Comparison of ENCODE assay signal across 21 cellular contexts in genomic region chr7:95411036-95411435, GRCh38. TPM values are rescaled to one million over a fixed set of nuclear protein-coding genes. Genes with fewer than 3 reads are reported as not detected.
DNase-seq lines count a peak whose midpoint lies in the region; ATAC-seq and TF ChIP-seq lines count a peak whose summit lies in the region.
"Had no signal": no experiment of that assay in that cellular context is flagged by ENCODE, and none has a peak within 500 bp of the region (broad histone marks: within the 10 kb centered on the region; RNA-seq: fewer than 3 reads in every experiment).

No MANE protein-coding gene starts in this region.

- CTCF ChIA-PET in SK-N-SH (lab: Yijun Ruan, JAX), result interaction anchor here (0.6 to 1.2 kb wide), 2 partner anchors 9 to 1864 kb away, joined by 3 read pairs; no protein-coding TSS in a partner anchor

- H3K9ac ChIP-seq in SK-N-SH, result no peak overlapping the region
- H3K9ac ChIP-seq: BLaER1 treated with 17β-estradiol and CSF1 and Interleukin-3, amounts not matched to agents 10 nM and 100 nM had no signal

- WGBS in SK-N-SH (ENCODE audit: low lambda C conversion rate), result 85% methylated on average over 3 of the region's 3 CpGs

- no peak for TF ChIP-seq RAD21 in SK-N-SH (IDR thresholded peaks at IDR 0.05; ENCODE audit: low read length)

- H3K4me2 ChIP-seq in SK-N-SH, result no peak overlapping the region
- H3K4me2 ChIP-seq: BLaER1 treated with 17β-estradiol and CSF1 and Interleukin-3, amounts not matched to agents 10 nM and 100 nM had no signal

- DNase-seq in SK-N-SH (no peak), HT1080 (ENCODE audit: low read depth) (peak; percentile 55), brain microvascular endothelial cell (peak; percentile 12), renal cortical epithelial cell (ENCODE audit: low read depth) (peak; percentile 53), UCSD-AML1 (lab: John Stamatoyannopoulos, UW; ENCODE audit: unreplicated experiment) (no peak), Peyer's patch (no peak)
- DNase-seq: activated CD4-positive, alpha-beta T cell treated with anti-CD3 and anti-CD28 coated beads, Interleukin-2, amount 50 U/mL, for 1 hour; HCEC 1CT; natural killer cell; NCI-H187 treated with DMSO at 0.1 percent for 48 hours; NCI-H510A treated with DMSO at 0.1 percent for 48 hours; pancreas; stimulated activated naive CD4-positive, alpha-beta T cell; upper lobe of left lung had no signal

- POLR2A ChIA-PET in SK-N-SH (lab: Yijun Ruan, JAX), result no interaction called here

- TF ChIP-seq CTCF in SK-N-SH (IDR thresholded peaks at IDR 0.05) (no peak), brain microvascular endothelial cell (IDR thresholded peaks at IDR 0.05; ENCODE audit: low read depth, low read length, missing control alignments) (no peak), Peyer's patch (IDR thresholded peaks at IDR 0.05) (no peak)

- H3K27me3 ChIP-seq in SK-N-SH (ENCODE audit: insufficient read depth) (no peaks in the 10 kb centered on the region), brain microvascular endothelial cell (replicated peaks) (no peaks in the 10 kb centered on the region), Peyer's patch (no peaks in the 10 kb centered on the region)
- H3K27me3 ChIP-seq: BLaER1 treated with 17β-estradiol and CSF1 and Interleukin-3, amounts not matched to agents 10 nM and 100 nM; pancreas; upper lobe of left lung had no signal

- no peaks in the 10 kb centered on the region for H3K4me1 ChIP-seq in SK-N-SH (ENCODE audit: control insufficient read depth in 1 of 2, insufficient read depth in 2 of 2, low read depth in 1 of 2, low read length in 1 of 2)
- H3K4me1 ChIP-seq in Peyer's patch, result no peaks in the 10 kb centered on the region
- H3K4me1 ChIP-seq: pancreas, upper lobe of left lung had no signal

- no peak overlapping the region for H3K4me3 ChIP-seq in SK-N-SH (ENCODE audit: low read depth in 2 of 2, low read length in 1 of 2)
- H3K4me3 ChIP-seq in brain microvascular endothelial cell (ENCODE audit: low read depth, low read length), result no peak overlapping the region
- H3K4me3 ChIP-seq in Peyer's patch, result no peak overlapping the region
- H3K4me3 ChIP-seq: BLaER1 treated with 17β-estradiol and CSF1 and Interleukin-3, amounts not matched to agents 10 nM and 100 nM; coronary artery; pancreas; upper lobe of left lung had no signal

- in situ Hi-C loops in brain microvascular endothelial cell (cut with HindIII; ENCODE audit: low pct_ligation_motif_present, low sequenced_read_pairs), result no loop called here

- no peaks in the 10 kb centered on the region for H3K9me3 ChIP-seq in SK-N-SH
- no peaks in the 10 kb centered on the region for H3K9me3 ChIP-seq in Peyer's patch
- H3K9me3 ChIP-seq: BLaER1 treated with 17β-estradiol and CSF1 and Interleukin-3, amounts not matched to agents 10 nM and 100 nM; pancreas; upper lobe of left lung had no signal

- no peak overlapping the region for H2AFZ ChIP-seq in SK-N-SH (ENCODE audit: low read depth)

- H3K27ac ChIP-seq in SK-N-SH (ENCODE audit: low read depth in 2 of 2, low read length in 1 of 2) (no peak overlapping the region), brain microvascular endothelial cell (no peak overlapping the region), Peyer's patch (no peak overlapping the region)
- H3K27ac ChIP-seq: BLaER1 treated with 17β-estradiol and CSF1 and Interleukin-3, amounts not matched to agents 10 nM and 100 nM; coronary artery; pancreas; upper lobe of left lung had no signal

- peaks cover 3% of the 10 kb centered on the region for H3F3A ChIP-seq in SK-N-SH (replicated peaks; ENCODE audit: insufficient read depth)

- H3K79me2 ChIP-seq in SK-N-SH (ENCODE audit: insufficient read depth), result no peaks in the 10 kb centered on the region

- H4K20me1 ChIP-seq in SK-N-SH (ENCODE audit: insufficient read depth), result no peaks in the 10 kb centered on the region
- H4K20me1 ChIP-seq: BLaER1 treated with 17β-estradiol and CSF1 and Interleukin-3, amounts not matched to agents 10 nM and 100 nM had no signal

- ATAC-seq in SK-N-SH treated with all-trans-retinoic acid at 6 μM for 48 hours (no peak; the same call in 2 of the 3 replicates), GM18498 (IDR thresholded peaks at IDR 0.05; ENCODE audit: unreplicated experiment) (no peak)
- ATAC-seq: HepG2, pancreas, sciatic nerve had no signal

- TF ChIP-seq EP300 in SK-N-SH (IDR thresholded peaks at IDR 0.05; ENCODE audit: borderline replicate concordance in 1 of 2, low read depth in 1 of 2, low read length in 1 of 2), result no peak

- H3K36me3 ChIP-seq in SK-N-SH (replicated peaks in 1 of 2; ENCODE audit: control insufficient read depth in 1 of 2, insufficient read depth in 2 of 2, low read length in 1 of 2) (peaks cover 67 to 78% of the 10 kb centered on the region in 2 experiments), brain microvascular endothelial cell (replicated peaks) (peaks cover 12% of the 10 kb centered on the region), Peyer's patch (peaks cover 0 to 32% (median 0%) of the 10 kb centered on the region in 3 donors)

- TF ChIP-seq POLR2A in Peyer's patch (IDR thresholded peaks at IDR 0.05), result no peak

- no peaks in the 10 kb centered on the region for H3K9me2 ChIP-seq in SK-N-SH

TF ChIP-seq in SK-N-SH, 30 proteins besides CTCF, POLR2A, EP300 and RAD21 (continues in another document):
- TF ChIP-seq GABPA (IDR thresholded peaks at IDR 0.05; ENCODE audit: low read depth) (no peak), FOSL2 (IDR thresholded peaks at IDR 0.05; ENCODE audit: borderline replicate concordance, low read depth) (peak; percentile 47; the same call in 1 of the 2 replicates), RFX5 (IDR thresholded peaks at IDR 0.05; ENCODE audit: low read length) (no peak), JUND (IDR thresholded peaks at IDR 0.05) (0 out of 2 replicates have a peak, but pooled peaks have one; percentile 47), TEAD4 (IDR thresholded peaks at IDR 0.05; ENCODE audit: borderline replicate concordance, insufficient read depth) (no peak), NFIC (IDR thresholded peaks at IDR 0.05; ENCODE audit: borderline replicate concordance) (no peak), ELF1 (IDR thresholded peaks at IDR 0.05) (no peak)

TF ChIP-seq in SK-N-SH treated with all-trans-retinoic acid at 6 μM for 48 hours, 23 proteins besides CTCF, POLR2A, EP300 and RAD21:
- TF ChIP-seq ISL1 (CRISPR knock-in tag; IDR thresholded peaks at IDR 0.05), result no peak
- TF ChIP-seq CSDC2 (CRISPR knock-in tag; IDR thresholded peaks at IDR 0.05), result no peak
- no peak for TF ChIP-seq ZNF70 (CRISPR knock-in tag; IDR thresholded peaks at IDR 0.05)

RNA-seq across cellular contexts. Expression of gene PON3, which starts 14.9 kb away (rescaled TPM):
- polyA plus RNA-seq in SK-N-SH (2012; rRNA removed), result not detected in 2 replicates
- polyA plus RNA-seq in SK-N-SH (2012; cell fraction: cytosol; rRNA removed), result not detected in 2 replicates
- polyA plus RNA-seq in SK-N-SH (2012; cell fraction: nucleus; rRNA removed), result not detected in 2 replicates
- total RNA-seq in HT1080 (2014; rRNA removed; shearing (Covaris generic)), result not detected in 2 replicates
- polyA plus RNA-seq in HT1080 (2015; cell fraction: cytosol; rRNA removed), result not detected in 2 replicates
- polyA plus RNA-seq in HT1080 (2015; cell fraction: nucleus; rRNA removed), result not detected in 2 replicates
- 0.05 TPM in 1 of 2 replicates, not detected in the other for total RNA-seq in renal cortical epithelial cell
- 1 to 10 TPM in 3 of 4 donors, not detected in 1; 2.9 to 9.1 (median 5.5) TPM for total RNA-seq in Peyer's patch
- total RNA-seq: kidney epithelial cell, natural killer cell had no signal

RNA-seq across cellular contexts. Expression of gene PON2, which starts 23.8 kb away (rescaled TPM):
- polyA plus RNA-seq in SK-N-SH (2012; rRNA removed), result 125 and 162 TPM in 2 replicates
- polyA plus RNA-seq in SK-N-SH (2012; cell fraction: cytosol; rRNA removed), result 154 and 183 TPM in 2 replicates
- 216 and 258 TPM in 2 replicates for polyA plus RNA-seq in SK-N-SH (2012; cell fraction: nucleus; rRNA removed)
- total RNA-seq in HT1080 (2014; rRNA removed; shearing (Covaris generic)), result 79.0 and 86.7 TPM in 2 replicates
- polyA plus RNA-seq in HT1080 (2015; cell fraction: cytosol; rRNA removed), result 83.2 and 94.2 TPM in 2 replicates
- 138 and 139 TPM in 2 replicates for polyA plus RNA-seq in HT1080 (2015; cell fraction: nucleus; rRNA removed)
- total RNA-seq in renal cortical epithelial cell, result 172 and 250 TPM in 2 replicates
- 100 to 1,000 TPM; 116 to 330 (median 193) TPM for total RNA-seq in Peyer's patch

Comparison
In these comparisons a context has a peak if more than half of its experiments do, and no peak if none do; other contexts are left out.
1. DNase-seq: peak in HT1080 (single experiment), brain microvascular endothelial cell (single experiment) and renal cortical epithelial cell (single experiment); none in SK-N-SH (single experiment), UCSD-AML1 (single experiment) and Peyer's patch (0 of 3).